ENCODE assay signal across 27 cellular contexts in the genomic region with DNA sequence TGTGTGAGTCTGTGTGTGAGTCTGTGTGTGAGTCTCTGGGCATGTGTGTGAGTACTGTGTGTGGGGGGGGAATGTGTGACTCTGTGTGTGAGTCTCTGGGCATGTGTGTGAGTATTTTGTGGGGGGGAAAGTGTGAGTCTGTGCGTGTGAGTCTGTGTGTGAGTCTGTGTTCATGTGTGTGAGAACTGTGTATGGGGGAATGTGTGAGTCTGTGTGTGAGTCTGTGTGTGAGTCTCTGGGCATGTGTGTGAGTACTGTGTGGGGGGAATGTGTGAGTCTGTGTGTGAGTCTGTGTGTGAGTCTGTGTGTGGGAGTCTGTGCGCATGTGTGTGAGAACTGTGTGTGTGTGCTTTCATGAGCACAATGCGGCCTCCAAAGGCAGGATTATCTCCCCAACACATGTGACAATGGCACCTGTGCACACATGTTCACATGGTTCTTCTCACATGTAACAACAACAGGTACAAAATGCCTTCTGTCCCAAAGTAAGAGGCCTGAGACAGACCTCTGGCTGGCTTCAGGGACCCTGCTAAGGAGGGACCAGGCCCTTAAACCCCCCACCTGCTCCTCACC. TPM values are rescaled to one million over a fixed set of nuclear protein-coding genes. Genes with fewer than 3 reads are reported as not detected.
A peak's percentile ranks its signal among the peaks of the same experiment; 100 is the strongest.
DNase-seq lines count a peak whose midpoint lies in the region; ATAC-seq and TF ChIP-seq lines count a peak whose summit lies in the region.
"Had no signal": no experiment of that assay in that cellular context is flagged by ENCODE, and none has a peak within 500 bp of the region (broad histone marks: within the 10 kb centered on the region; RNA-seq: fewer than 3 reads in every experiment).

No MANE protein-coding gene starts in this region.

- DNase-seq in activated naive CD8-positive, alpha-beta T cell treated with anti-CD3 and anti-CD28 coated beads for 36 hours: no peak
- DNase-seq in Jurkat, Clone E6-1 (ENCODE audit: low read depth, low spot score): no peak
- peak; percentile 20 for DNase-seq in chondrocyte (ENCODE audit: low spot score)
- DNase-seq in hypothalamus (lab: John Stamatoyannopoulos, UW): no peak
- DNase-seq: ACHN; activated CD4-positive, CD25-positive, alpha-beta regulatory T cell treated with anti-CD3 and anti-CD28 coated beads, Interleukin-2, amount 50 U/mL, for 72 hours; Calu3; gastrocnemius medialis; left cardiac atrium; NCI-H146; NCI-H2107; NCI-H446 treated with DMSO at 0.1 percent for 48 hours; occipital lobe; SK-N-SH; stimulated activated CD4-positive, alpha-beta T cell treated with anti-CD3 and anti-CD28 coated beads, Interleukin-1b, Interleukin-23, amount 100 ng/mL, for 48 hours; stimulated activated CD8-positive, alpha-beta memory T cell treated with anti-CD3 and anti-CD28 coated beads, Interleukin-4, amount 100 ng/mL, for 48 hours had no signal

- peak overlapping the region; percentile 98 for H3K27ac Mint-ChIP-seq in activated naive CD8-positive, alpha-beta T cell
- H3K27ac Mint-ChIP-seq in activated naive CD8-positive, alpha-beta T cell treated with anti-CD3 and anti-CD28 coated beads for 36 hours: no peak overlapping the region
- no peak overlapping the region for H3K27ac Mint-ChIP-seq in chondrocyte (ENCODE audit: unreplicated experiment)
- peak overlapping the region; percentile 55 for H3K27ac Mint-ChIP-seq in stimulated activated memory B cell treated with anti-CD40 and anti-IgM and Interleukin-4, amounts not matched to agents 10 μg/mL and 1 μg/mL and 100 μg/mL, for 72 hours
- H3K27ac Mint-ChIP-seq: T-helper 1 cell treated with Interleukin-12 subunit alpha and Interleukin-12 subunit beta and Interleukin-4 antibody, amounts not matched to agents 30 μg/mL and 1 μg/mL, for 36 hours; type B pancreatic cell had no signal

- H3K27me3 Mint-ChIP-seq in activated naive CD8-positive, alpha-beta T cell: no peaks in the 10 kb centered on the region
- no peaks in the 10 kb centered on the region for H3K27me3 Mint-ChIP-seq in activated naive CD8-positive, alpha-beta T cell treated with anti-CD3 and anti-CD28 coated beads for 36 hours
- no peaks in the 10 kb centered on the region for H3K27me3 Mint-ChIP-seq in chondrocyte (ENCODE audit: low read depth)
- no peaks in the 10 kb centered on the region for H3K27me3 Mint-ChIP-seq in stimulated activated memory B cell treated with anti-CD40 and anti-IgM and Interleukin-4, amounts not matched to agents 10 μg/mL and 1 μg/mL and 100 μg/mL, for 72 hours
- H3K27me3 Mint-ChIP-seq: central memory CD8-positive, alpha-beta T cell; type B pancreatic cell had no signal

- peak overlapping the region; percentile 88 for H3K4me3 ChIP-seq in Jurkat, Clone E6-1 (ENCODE audit: low read length)
- H3K4me3 ChIP-seq: gastrocnemius medialis had no signal

- no peak overlapping the region for H3K4me3 Mint-ChIP-seq in activated naive CD8-positive, alpha-beta T cell
- no peak overlapping the region for H3K4me3 Mint-ChIP-seq in activated naive CD8-positive, alpha-beta T cell treated with anti-CD3 and anti-CD28 coated beads for 36 hours
- H3K4me3 Mint-ChIP-seq in chondrocyte (ENCODE audit: unreplicated experiment): no peak overlapping the region
- no peak overlapping the region for H3K4me3 Mint-ChIP-seq in stimulated activated memory B cell treated with anti-CD40 and anti-IgM and Interleukin-4, amounts not matched to agents 10 μg/mL and 1 μg/mL and 100 μg/mL, for 72 hours
- H3K4me3 Mint-ChIP-seq: central memory CD8-positive, alpha-beta T cell; T-helper 1 cell treated with Interleukin-12 subunit alpha and Interleukin-12 subunit beta and Interleukin-4 antibody, amounts not matched to agents 30 μg/mL and 1 μg/mL, for 36 hours; type B pancreatic cell had no signal

- peaks cover 51% of the 10 kb centered on the region for H3K4me1 Mint-ChIP-seq in activated naive CD8-positive, alpha-beta T cell (ENCODE audit: low read depth)
- H3K4me1 Mint-ChIP-seq in activated naive CD8-positive, alpha-beta T cell treated with anti-CD3 and anti-CD28 coated beads for 36 hours: peaks cover 37% of the 10 kb centered on the region
- no peaks in the 10 kb centered on the region for H3K4me1 Mint-ChIP-seq in chondrocyte (ENCODE audit: low read depth)
- peaks cover 9% of the 10 kb centered on the region for H3K4me1 Mint-ChIP-seq in stimulated activated memory B cell treated with anti-CD40 and anti-IgM and Interleukin-4, amounts not matched to agents 10 μg/mL and 1 μg/mL and 100 μg/mL, for 72 hours

- ATAC-seq in stimulated activated memory B cell treated with anti-CD40 and anti-IgM and Interleukin-4, amounts not matched to agents 10 μg/mL and 1 μg/mL and 100 μg/mL, for 72 hours: no peak
- ATAC-seq in GM18502 (IDR thresholded peaks at IDR 0.05; ENCODE audit: poor library complexity, unreplicated experiment) (no peak), GM18873 (IDR thresholded peaks at IDR 0.05; ENCODE audit: low FRiP score, unreplicated experiment) (no peak)
- ATAC-seq: gastrocnemius medialis, left cardiac atrium had no signal

- no peaks in the 10 kb centered on the region for H3K9me3 Mint-ChIP-seq in activated naive CD8-positive, alpha-beta T cell (ENCODE audit: low read depth)
- H3K9me3 Mint-ChIP-seq in activated naive CD8-positive, alpha-beta T cell treated with anti-CD3 and anti-CD28 coated beads for 36 hours: no peaks in the 10 kb centered on the region
- no peaks in the 10 kb centered on the region for H3K9me3 Mint-ChIP-seq in chondrocyte (ENCODE audit: low read depth)
- H3K9me3 Mint-ChIP-seq in stimulated activated memory B cell treated with anti-CD40 and anti-IgM and Interleukin-4, amounts not matched to agents 10 μg/mL and 1 μg/mL and 100 μg/mL, for 72 hours: no peaks in the 10 kb centered on the region
- H3K9me3 Mint-ChIP-seq: central memory CD8-positive, alpha-beta T cell; T-helper 1 cell treated with Interleukin-12 subunit alpha and Interleukin-12 subunit beta and Interleukin-4 antibody, amounts not matched to agents 30 μg/mL and 1 μg/mL, for 36 hours; type B pancreatic cell had no signal

- no peak for TF ChIP-seq CTCF in chondrocyte (IDR thresholded peaks at IDR 0.05)

- peaks cover 14% of the 10 kb centered on the region for H3K36me3 Mint-ChIP-seq in activated naive CD8-positive, alpha-beta T cell
- H3K36me3 Mint-ChIP-seq in activated naive CD8-positive, alpha-beta T cell treated with anti-CD3 and anti-CD28 coated beads for 36 hours: peaks cover 46% of the 10 kb centered on the region
- no peaks in the 10 kb centered on the region for H3K36me3 Mint-ChIP-seq in chondrocyte (ENCODE audit: low read depth)
- no peaks in the 10 kb centered on the region for H3K36me3 Mint-ChIP-seq in stimulated activated memory B cell treated with anti-CD40 and anti-IgM and Interleukin-4, amounts not matched to agents 10 μg/mL and 1 μg/mL and 100 μg/mL, for 72 hours
- H3K36me3 Mint-ChIP-seq: type B pancreatic cell had no signal

RNA-seq across cellular contexts. Expression of a gene that starts 1.6 kb away (rescaled TPM):
- 100 to 1,000 TPM; 196 to 197 TPM for total RNA-seq in activated naive CD8-positive, alpha-beta T cell treated with anti-CD3 and anti-CD28 coated beads for 36 hours
- 3.5 TPM for polyA plus RNA-seq in Jurkat, Clone E6-1 (2012; ENCODE audit: insufficient read depth, insufficient read length)
- total RNA-seq in chondrocyte: not detected in 3 replicates
- total RNA-seq: Calu3, dermis microvascular lymphatic vessel endothelial cell, HT1080, occipital lobe, pulmonary artery endothelial cell had no signal
- polyA plus RNA-seq: BJ, SK-N-SH had no signal

RNA-seq across cellular contexts. Expression of a gene that starts 57.3 kb away (rescaled TPM):
- 1 to 10 TPM; 8.1 to 8.8 TPM for total RNA-seq in activated naive CD8-positive, alpha-beta T cell treated with anti-CD3 and anti-CD28 coated beads for 36 hours
- 6.0 TPM for polyA plus RNA-seq in Jurkat, Clone E6-1 (2012; ENCODE audit: insufficient read depth, insufficient read length)
- total RNA-seq in chondrocyte: 15.3 to 20.5 TPM (median 19.6 TPM) in 3 replicates

Comparison
In these comparisons a context has a peak if more than half of its experiments do, and no peak if none do; other contexts are left out.
1. H3K27ac Mint-ChIP-seq: peak in activated naive CD8-positive, alpha-beta T cell (single experiment) and stimulated activated memory B cell treated with anti-CD40 and anti-IgM and Interleukin-4, amounts not matched to agents 10 μg/mL and 1 μg/mL and 100 μg/mL, for 72 hours (single experiment); none in activated naive CD8-positive, alpha-beta T cell treated with anti-CD3 and anti-CD28 coated beads for 36 hours (single experiment) and chondrocyte (single experiment).
2. RNA of a gene that starts 1.6 kb away (total RNA-seq): 196 to 197 TPM in activated naive CD8-positive, alpha-beta T cell treated with anti-CD3 and anti-CD28 coated beads for 36 hours; not detected in chondrocyte; every median in the first group is over 100 times any median in the second.